In the genomic region with DNA sequence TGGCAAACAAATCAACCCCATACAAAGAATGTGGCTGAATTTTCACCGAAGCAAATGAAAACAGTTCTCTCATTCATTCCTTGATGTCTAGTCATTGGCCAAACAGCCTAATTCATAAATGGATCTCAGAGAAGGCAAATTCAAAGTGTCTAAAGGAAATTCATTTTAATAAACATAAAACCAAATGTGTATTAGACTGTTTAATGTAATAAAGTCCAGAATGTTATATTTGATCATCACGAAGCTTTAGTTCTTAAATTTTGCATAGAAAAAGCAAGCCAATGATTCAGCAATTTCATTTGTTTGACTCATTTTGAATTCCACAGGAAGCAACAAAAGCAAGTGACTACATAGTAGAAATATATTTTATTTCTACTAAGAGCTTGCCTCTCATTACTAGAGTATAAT, we compare ENCODE assay signal across 19 cellular contexts.
DNase-seq lines count a peak whose midpoint lies in the region; ATAC-seq lines count a peak whose summit lies in the region.
"Had no signal": no experiment of that assay in that cellular context is flagged by ENCODE, and none has a peak within 500 bp of the region (broad histone marks: within the 10 kb centered on the region; RNA-seq: fewer than 3 reads in every experiment).

No MANE protein-coding gene starts in this region.

- no peak for ATAC-seq in HG02885 (IDR thresholded peaks at IDR 0.05; ENCODE audit: poor library complexity, unreplicated experiment)
- ATAC-seq: left lobe of liver had no signal

- DNase-seq in Daoy (ENCODE audit: low read depth): peak; percentile 17
- peak; percentile 3 for DNase-seq in RKO (ENCODE audit: low spot score)
- no peak for DNase-seq in epithelial cell of prostate (ENCODE audit: low read depth, low spot score)
- peak; percentile 43 for DNase-seq in myocyte (ENCODE audit: low read depth)
- no peak for DNase-seq in hypothalamus (lab: John Stamatoyannopoulos, UW)
- DNase-seq in NCI-H345 (lab: John Stamatoyannopoulos, UW): no peak
- no peak for DNase-seq in posterior vena cava (ENCODE audit: low spot score)
- DNase-seq: activated CD4-positive, CD25-positive, alpha-beta regulatory T cell; AML-193; anterior cingulate cortex; erythroblast; hippocampal formation; NCI-H1930; NCI-H774; Peyer's patch; posterior cingulate gyrus; stimulated activated CD4-positive, alpha-beta T cell treated with anti-CD3 and anti-CD28 coated beads, Interleukin-15, amount 100 ng/mL, for 24 hours had no signal

- intact Hi-C loops in posterior vena cava (cut with DNase I): no loop called here

- H3K27ac ChIP-seq in epithelial cell of prostate: peak overlapping the region; percentile 22
- H3K27ac ChIP-seq: Peyer's patch had no signal

Comparison
In these comparisons a context has a peak if more than half of its experiments do, and no peak if none do; other contexts are left out.
1. DNase-seq: peak in Daoy (single experiment), RKO (single experiment) and myocyte (single experiment); none in epithelial cell of prostate (single experiment), hypothalamus (0 of 51), NCI-H345 (single experiment) and posterior vena cava (single experiment).